In the genomic region with DNA sequence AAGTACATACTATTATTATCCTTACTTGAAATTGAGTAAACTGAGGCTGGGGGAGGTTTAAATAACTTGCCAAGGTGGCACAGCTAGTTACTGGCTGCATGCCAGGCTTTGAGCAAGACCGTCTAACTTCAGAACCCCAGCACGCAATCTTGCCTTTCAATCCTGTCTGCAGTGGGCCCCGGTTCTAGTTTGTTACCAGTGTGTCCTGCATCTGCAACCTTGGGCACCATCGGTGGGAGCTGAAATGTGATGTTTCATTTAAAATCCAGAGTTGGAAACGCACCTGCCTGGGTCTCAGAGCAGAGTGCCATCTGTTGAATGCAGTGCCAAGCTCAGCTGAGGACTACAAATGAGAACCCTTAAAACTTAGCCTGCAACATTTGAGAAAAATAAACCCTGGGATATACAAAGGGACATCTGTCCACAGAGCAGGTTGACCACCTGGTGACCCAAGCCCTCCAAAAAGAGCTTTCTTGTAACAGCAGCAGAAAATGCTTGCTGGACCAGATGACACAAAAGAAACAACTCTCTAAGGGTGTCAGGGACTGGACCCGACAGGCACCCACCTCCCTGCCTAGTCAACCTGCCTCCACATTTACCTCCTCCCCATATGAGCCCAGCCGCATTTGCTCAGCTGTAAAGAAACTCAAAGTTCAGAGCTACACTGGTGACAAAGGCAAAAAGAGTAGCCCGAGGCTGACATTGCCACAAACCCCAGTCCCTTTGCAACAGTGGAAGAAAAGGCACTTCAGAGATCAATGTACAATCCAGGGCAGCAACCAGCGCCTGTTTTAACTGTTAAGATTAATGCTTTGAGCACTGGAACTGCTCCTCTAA, we compare ENCODE assay signal across 8 cellular contexts. TPM values are rescaled to one million over a fixed set of nuclear protein-coding genes. Genes with fewer than 3 reads are reported as not detected.
DNase-seq lines count a peak whose midpoint lies in the region; ATAC-seq, FAIRE-seq and TF ChIP-seq lines count a peak whose summit lies in the region.
"Had no signal": no experiment of that assay in that cellular context is flagged by ENCODE, and none has a peak within 500 bp of the region (broad histone marks: within the 10 kb centered on the region; RNA-seq: fewer than 3 reads in every experiment).

No MANE protein-coding gene starts in this region.

- ATAC-seq in GM21381 (IDR thresholded peaks at IDR 0.05; ENCODE audit: unreplicated experiment), result no peak

- DNase-seq in HFF-Myc (ENCODE audit: extremely low read depth, low read depth), result no peak
- DNase-seq in small intestine, result peak; percentile 58
- DNase-seq in dedifferentiated amniotic fluid mesenchymal stem cell (ENCODE audit: extremely low spot score), result no peak
- no peak for DNase-seq in occipital lobe (lab: John Stamatoyannopoulos, UW)
- DNase-seq: activated gamma-delta T cell had no signal

- FAIRE-seq in small intestine (lab: Jason Lieb, UNC), result no peak

- WGBS in small intestine, 3 donors, result 27 to 48% (median 37%) methylated on average over 9 of the region's 9 CpGs

- no peak for TF ChIP-seq CTCF in HFF-Myc (IDR thresholded peaks at IDR 0.05; ENCODE audit: low read depth, low read length, missing control alignments)
- no peak for TF ChIP-seq CTCF in WI38 (IDR thresholded peaks at IDR 0.05; ENCODE audit: low read depth, low read length)

- no peak overlapping the region for H3K27ac ChIP-seq in iPS-20b (ENCODE audit: low read length)
- H3K27ac ChIP-seq in small intestine (ENCODE audit: low read depth in 1 of 2, low read length in 1 of 2), result peak overlapping the region in 1 of 2 donors; percentile 52

- H3K36me3 ChIP-seq in iPS-20b (ENCODE audit: insufficient read depth, low read depth, low read length), result no peaks in the 10 kb centered on the region
- H3K36me3 ChIP-seq in small intestine (ENCODE audit: control insufficient read depth in 2 of 2, insufficient read depth in 2 of 2, low read length in 2 of 2), result no peaks in the 10 kb centered on the region

- H3K4me1 ChIP-seq in iPS-20b (ENCODE audit: insufficient read depth, low read length) (peaks cover 6% of the 10 kb centered on the region), small intestine (ENCODE audit: control insufficient read depth in 2 of 2, insufficient read depth in 1 of 2, low read depth in 1 of 2, low read length in 1 of 2) (peaks cover 0 to 12% of the 10 kb centered on the region in 2 donors)

- no peak overlapping the region for H3K9ac ChIP-seq in iPS-20b (ENCODE audit: low read depth, low read length)

- H3K27me3 ChIP-seq in iPS-20b (ENCODE audit: insufficient read depth, low read length) (peaks cover 62% of the 10 kb centered on the region), small intestine (ENCODE audit: control insufficient read depth in 2 of 2, insufficient read depth in 2 of 2, low read length in 2 of 2) (no peaks in the 10 kb centered on the region)

- H3K4me3 ChIP-seq in HFF-Myc (replicated peaks; ENCODE audit: low read depth, low read length), result peak overlapping the region; percentile 50
- H3K4me3 ChIP-seq in WI38 (ENCODE audit: low read depth, low read length), result peak overlapping the region; percentile 79
- peak overlapping the region; percentile 73 for H3K4me3 ChIP-seq in iPS-20b (ENCODE audit: low read length)
- peak overlapping the region; percentile 61 to 62 for H3K4me3 ChIP-seq in small intestine (ENCODE audit: low read depth in 1 of 2, low read length in 2 of 2)

- no peaks in the 10 kb centered on the region for H3K9me3 ChIP-seq in iPS-20b (ENCODE audit: insufficient read depth, low read depth, low read length)
- H3K9me3 ChIP-seq in small intestine (ENCODE audit: control insufficient read depth, low read depth), result no peaks in the 10 kb centered on the region

RNA-seq across cellular contexts. Expression of a gene that starts 1.7 kb away (rescaled TPM):
- polyA plus RNA-seq in small intestine, result 1 to 10 TPM; 2.2 to 9.1 (median 8.4) TPM
- 8.7 TPM for total RNA-seq in occipital lobe
